ENCODE assay signal across 8 cellular contexts in the genomic region with DNA sequence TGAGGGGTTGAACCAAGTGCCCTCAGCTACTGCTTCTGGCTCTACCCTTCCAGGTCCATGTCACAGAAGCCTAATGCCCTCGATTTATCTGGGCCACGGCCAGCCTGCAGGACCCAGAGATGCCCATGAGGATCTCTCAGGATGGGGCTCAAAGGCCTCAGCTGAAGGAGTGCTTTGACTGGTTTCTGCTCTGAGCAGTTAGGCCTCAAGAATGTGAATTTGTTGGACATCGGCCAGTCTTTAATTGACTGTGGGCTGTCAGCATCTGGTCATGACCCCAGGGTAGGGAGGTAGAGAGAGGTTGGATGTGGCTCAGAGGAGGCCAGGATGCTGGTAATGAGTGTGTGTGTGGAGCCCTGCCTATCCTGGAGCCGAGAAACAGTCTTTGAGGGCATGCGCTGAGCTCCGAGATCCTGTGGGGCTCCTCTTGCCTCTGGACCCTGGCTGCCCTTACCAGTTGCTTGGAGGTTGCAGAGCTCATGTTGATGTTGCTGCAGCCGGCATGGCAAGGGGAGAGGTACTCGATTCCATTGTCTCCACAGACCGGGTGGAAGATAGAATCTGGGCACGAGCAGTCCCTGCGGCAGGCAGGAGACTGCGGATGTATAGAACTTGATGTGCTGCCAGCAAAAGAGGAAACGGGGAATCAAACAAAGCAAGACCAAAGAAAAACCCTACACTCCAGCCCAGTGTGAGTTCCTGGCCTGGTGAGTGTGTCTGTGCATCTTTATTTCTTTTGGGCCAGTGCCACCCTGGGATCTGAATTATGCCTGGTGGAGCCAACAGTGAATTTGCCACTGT. TPM values are rescaled to one million over a fixed set of nuclear protein-coding genes. Genes with fewer than 3 reads are reported as not detected.
A peak's percentile ranks its signal among the peaks of the same experiment; 100 is the strongest.
DNase-seq lines count a peak whose midpoint lies in the region; ATAC-seq and TF ChIP-seq lines count a peak whose summit lies in the region.

No MANE protein-coding gene starts in this region.

- H3K9me3 ChIP-seq in MG63 (no peaks in the 10 kb centered on the region), mesenchymal stem cell (ENCODE audit: control insufficient read depth, low read length) (no peaks in the 10 kb centered on the region), transverse colon (no peaks in the 10 kb centered on the region)

- no peak overlapping the region for H2BK12ac ChIP-seq in mesenchymal stem cell (ENCODE audit: low read length in 2 of 2)

- in situ Hi-C loops in transverse colon (cut with MboI; ENCODE audit: low pct_ligation_motif_present in 1 of 4, low pct_unique_long_range_greater_than_20kb in 1 of 4, low sequenced_read_pairs in 3 of 4): loop anchor here in 2 of 4 donors (25.0 kb wide), 1 partner anchor 1208 kb away; no protein-coding TSS in a partner anchor

- TF ChIP-seq POLR2A in transverse colon (IDR thresholded peaks at IDR 0.05): no peak

- H3K4me3 ChIP-seq in MG63 (no peak overlapping the region), mesenchymal stem cell (ENCODE audit: insufficient read depth in 1 of 2, low read depth in 1 of 2, low read length in 2 of 2) (no peak overlapping the region), transverse colon (no peak overlapping the region)

- ATAC-seq in GM18520 (IDR thresholded peaks at IDR 0.05; ENCODE audit: unreplicated experiment): no peak

- no peak overlapping the region for H2BK120ac ChIP-seq in mesenchymal stem cell (ENCODE audit: low read depth, low read length)

- TF ChIP-seq CTCF in chondrocyte (IDR thresholded peaks at IDR 0.05) (no peak), transverse colon (IDR thresholded peaks at IDR 0.05) (no peak)

- H3K36me3 ChIP-seq in MG63 (no peaks in the 10 kb centered on the region), mesenchymal stem cell (ENCODE audit: control insufficient read depth in 1 of 2, insufficient read depth in 2 of 2, low read depth in 1 of 2, low read length in 2 of 2) (no peaks in the 10 kb centered on the region), transverse colon (no peaks in the 10 kb centered on the region)

- intact Hi-C loops in transverse colon (cut with DNase I; ENCODE audit: low total_unique reads): no loop called here

- no peak overlapping the region for H3K4me3 Mint-ChIP-seq in chondrocyte (ENCODE audit: unreplicated experiment)

- H3K27me3 Mint-ChIP-seq in chondrocyte (ENCODE audit: low read depth): peaks cover 2% of the 10 kb centered on the region

- H4K91ac ChIP-seq in mesenchymal stem cell (ENCODE audit: low read length): no peak overlapping the region

- H3K14ac ChIP-seq in mesenchymal stem cell (ENCODE audit: low read length in 2 of 2): no peak overlapping the region

- H3K9ac ChIP-seq in mesenchymal stem cell (ENCODE audit: low read length): no peak overlapping the region

- DNase-seq in AG08396 (ENCODE audit: low spot score): peak; percentile 31
- DNase-seq in MG63: peak; percentile 97
- DNase-seq in chondrocyte (ENCODE audit: low spot score): peak; percentile 55
- peak; percentile 47 for DNase-seq in mesenchymal stem cell
- DNase-seq in Ammon's horn (ENCODE audit: low spot score): no peak
- DNase-seq in transverse colon: no peak
- no peak for DNase-seq in HUDEP-2 (lab: John Stamatoyannopoulos, UW; ENCODE audit: unreplicated experiment in 76 of 76)

- no peak overlapping the region for H3K23ac ChIP-seq in mesenchymal stem cell (ENCODE audit: low read length in 2 of 2)

- H3K9me3 Mint-ChIP-seq in chondrocyte (ENCODE audit: low read depth): no peaks in the 10 kb centered on the region

- no peaks in the 10 kb centered on the region for H3K27me3 ChIP-seq in MG63
- H3K27me3 ChIP-seq in mesenchymal stem cell (ENCODE audit: control insufficient read depth in 1 of 2, insufficient read depth in 1 of 2, low read length in 2 of 2): peaks cover 0 to 25% of the 10 kb centered on the region in 2 experiments
- H3K27me3 ChIP-seq in transverse colon: no peaks in the 10 kb centered on the region

- H3K4me1 Mint-ChIP-seq in chondrocyte (ENCODE audit: low read depth): peaks cover 59% of the 10 kb centered on the region

- WGBS in mesenchymal stem cell: 84% methylated on average over 11 of the region's 13 CpGs
- 64 to 74% methylated on average over 4 to 13 of the region's 13 CpGs for WGBS in transverse colon (ENCODE audit: low coverage in 1 of 2), 2 donors

- H2BK15ac ChIP-seq in mesenchymal stem cell (ENCODE audit: low read depth, poor library complexity, severe bottlenecking): no peak overlapping the region

- no peak overlapping the region for H2AK5ac ChIP-seq in mesenchymal stem cell (ENCODE audit: low read length, severe bottlenecking)

- H2BK5ac ChIP-seq in mesenchymal stem cell (ENCODE audit: low read depth, low read length, poor library complexity, severe bottlenecking): no peak overlapping the region

- no peak overlapping the region for H3K27ac ChIP-seq in mesenchymal stem cell (ENCODE audit: low read length, poor library complexity, severe bottlenecking)
- peak overlapping the region in 2 of 4 donors; percentile 7 to 28 for H3K27ac ChIP-seq in transverse colon

- no peaks in the 10 kb centered on the region for H3K79me1 ChIP-seq in mesenchymal stem cell (replicated peaks; ENCODE audit: low read length, poor library complexity, severe bottlenecking)

- no peaks in the 10 kb centered on the region for H3K36me3 Mint-ChIP-seq in chondrocyte (ENCODE audit: low read depth)

- H3K4me1 ChIP-seq in mesenchymal stem cell (ENCODE audit: control insufficient read depth, insufficient read depth, low read depth, low read length): peaks cover 13% of the 10 kb centered on the region
- peaks cover 0 to 15% (median 7%) of the 10 kb centered on the region in 4 donors for H3K4me1 ChIP-seq in transverse colon

- peak overlapping the region in 1 of 2 experiments; percentile 46 for H3K4ac ChIP-seq in mesenchymal stem cell (ENCODE audit: low read depth in 1 of 2, low read length in 2 of 2)

- H4K8ac ChIP-seq in mesenchymal stem cell (ENCODE audit: low read length): no peak overlapping the region

- no peak overlapping the region for H2AFZ ChIP-seq in mesenchymal stem cell (ENCODE audit: low read depth, low read length)

- peak overlapping the region; percentile 84 for H3K27ac Mint-ChIP-seq in chondrocyte (ENCODE audit: unreplicated experiment)

- H3K4me2 ChIP-seq in mesenchymal stem cell (ENCODE audit: low read length, poor library complexity, severe bottlenecking): no peak overlapping the region

- peak overlapping the region in 1 of 2 experiments; percentile 37 for H3K18ac ChIP-seq in mesenchymal stem cell (ENCODE audit: low read depth in 1 of 2, low read length in 2 of 2)

- TF ChIP-seq EP300 in transverse colon (IDR thresholded peaks at IDR 0.05; ENCODE audit: low read depth): no peak

RNA-seq across cellular contexts. Expression of gene RAB6B, which starts 49.2 kb away (rescaled TPM):
- 3.3 and 4.0 TPM in 2 replicates for total RNA-seq in MG63 (2014; rRNA removed; shearing (Covaris generic); ENCODE audit: low replicate concordance)
- total RNA-seq in chondrocyte (16.2 to 29.6 TPM (median 25.7 TPM) in 3 replicates), transverse colon (1 to 10 TPM; 1.2 to 4.8 (median 2.2) TPM)
- 1.3 TPM for polyA plus RNA-seq in mesenchymal stem cell (2013, experiment 1 of 2)
- polyA plus RNA-seq in mesenchymal stem cell (2013, experiment 2 of 2): 1.3 TPM

Comparison
In these comparisons a context has a peak if more than half of its experiments do, and no peak if none do; other contexts are left out.
1. DNase-seq: peak in AG08396 (single experiment), MG63 (single experiment), chondrocyte (single experiment) and mesenchymal stem cell (single experiment); none in Ammon's horn (single experiment), transverse colon (single experiment) and HUDEP-2 (0 of 76).